Comparison of ENCODE assay signal across 13 cellular contexts in genomic region chr5:174900176-174900692, GRCh38.
"Had no signal": no experiment of that assay in that cellular context is flagged by ENCODE, and none has a peak within 500 bp of the region (broad histone marks: within the 10 kb centered on the region; RNA-seq: fewer than 3 reads in every experiment).

No MANE protein-coding gene starts in this region.

- DNase-seq: activated CD4-positive, alpha-beta T cell treated with anti-CD3 and anti-CD28 coated beads for 48 hours; activated naive CD4-positive, alpha-beta T cell treated with anti-CD3 and anti-CD28 coated beads for 36 hours; adrenal gland; effector memory CD8-positive, alpha-beta T cell; hypothalamus; lower lobe of right lung; naive thymus-derived CD4-positive, alpha-beta T cell; WERI-Rb-1 had no signal

- H3K36me3 ChIP-seq: adrenal gland, lower lobe of right lung, WERI-Rb-1 had no signal

- H3K27ac Mint-ChIP-seq: activated naive CD4-positive, alpha-beta T cell treated with anti-CD3 and anti-CD28 coated beads for 36 hours; activated T-helper 17 cell treated with anti-CD3 and anti-CD28 coated beads, Interleukin-2, amount 50 U/mL, for 72 hours; effector memory CD8-positive, alpha-beta T cell; naive thymus-derived CD4-positive, alpha-beta T cell had no signal

- H3K79me2 ChIP-seq: parathyroid adenoma had no signal

- H2AFZ ChIP-seq: parathyroid adenoma had no signal

- H3K9me3 Mint-ChIP-seq: activated naive CD4-positive, alpha-beta T cell treated with anti-CD3 and anti-CD28 coated beads for 36 hours; activated T-helper 17 cell treated with anti-CD3 and anti-CD28 coated beads, Interleukin-2, amount 50 U/mL, for 72 hours; central memory CD8-positive, alpha-beta T cell; effector memory CD8-positive, alpha-beta T cell had no signal

- H3K36me3 Mint-ChIP-seq: naive thymus-derived CD4-positive, alpha-beta T cell had no signal

- H3K9ac ChIP-seq: parathyroid adenoma had no signal

- H3K9me3 ChIP-seq: adrenal gland, lower lobe of right lung had no signal

- H3K4me3 Mint-ChIP-seq: activated naive CD4-positive, alpha-beta T cell treated with anti-CD3 and anti-CD28 coated beads for 36 hours; activated T-helper 17 cell treated with anti-CD3 and anti-CD28 coated beads, Interleukin-2, amount 50 U/mL, for 72 hours; central memory CD8-positive, alpha-beta T cell; effector memory CD8-positive, alpha-beta T cell; naive thymus-derived CD4-positive, alpha-beta T cell had no signal

- ATAC-seq: activated T-helper 17 cell treated with anti-CD3 and anti-CD28 coated beads, Interleukin-2, amount 50 U/mL, for 72 hours; effector memory CD8-positive, alpha-beta T cell; lower lobe of right lung; naive thymus-derived CD4-positive, alpha-beta T cell had no signal

- H3K4me3 ChIP-seq: adrenal gland, lower lobe of right lung, skin epidermis had no signal

- H3K4me1 Mint-ChIP-seq: activated T-helper 17 cell treated with anti-CD3 and anti-CD28 coated beads, Interleukin-2, amount 50 U/mL, for 72 hours; central memory CD8-positive, alpha-beta T cell had no signal

- H3K4me1 ChIP-seq: adrenal gland, lower lobe of right lung, parathyroid adenoma had no signal

- H3K27ac ChIP-seq: adrenal gland, epithelial cell of prostate, lower lobe of right lung, parathyroid adenoma, WERI-Rb-1 had no signal
